In the genomic region with DNA sequence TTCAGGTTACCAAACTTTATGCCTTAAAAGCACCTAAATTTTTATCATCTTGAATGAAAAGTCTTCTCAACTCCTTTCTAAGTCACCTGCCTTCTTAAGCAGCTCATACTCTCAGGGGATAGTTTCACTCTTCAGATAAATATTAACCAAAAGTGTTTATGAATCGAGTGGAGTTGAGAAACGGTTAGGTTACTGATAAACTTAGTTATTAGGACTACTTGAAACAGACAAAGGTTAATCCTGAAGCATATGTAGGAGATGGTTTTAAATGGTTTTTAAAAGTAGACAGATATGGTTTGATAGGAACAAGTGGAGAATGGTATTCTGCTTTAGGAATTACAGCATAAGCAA, we compare ENCODE assay signal across 16 cellular contexts. TPM values are rescaled to one million over a fixed set of nuclear protein-coding genes. Genes with fewer than 3 reads are reported as not detected.
DNase-seq lines count a peak whose midpoint lies in the region; ATAC-seq and FAIRE-seq lines count a peak whose summit lies in the region.
"Had no signal": no experiment of that assay in that cellular context is flagged by ENCODE, and none has a peak within 500 bp of the region (broad histone marks: within the 10 kb centered on the region; RNA-seq: fewer than 3 reads in every experiment).

No MANE protein-coding gene starts in this region.

- ATAC-seq in GM18511 (IDR thresholded peaks at IDR 0.05; ENCODE audit: unreplicated experiment) (peak; percentile 85), GM21390 (IDR thresholded peaks at IDR 0.05; ENCODE audit: unreplicated experiment) (peak; percentile 59), HG03025 (IDR thresholded peaks at IDR 0.05; ENCODE audit: low FRiP score, unreplicated experiment) (peak; percentile 69)
- ATAC-seq: activated CD8-positive, alpha-beta T cell treated with anti-CD3 and anti-CD28 coated beads, Interleukin-2, amount 10 ng/mL, durations not matched to agents 7 days and 5 days had no signal

- H3K27ac Mint-ChIP-seq in activated CD4-positive, alpha-beta memory T cell treated with anti-CD3 and anti-CD28 coated beads for 36 hours: no peak overlapping the region
- H3K27ac Mint-ChIP-seq: activated naive CD4-positive, alpha-beta T cell treated with anti-CD3 and anti-CD28 coated beads, Interleukin-2, amount 10 ng/mL, durations not matched to agents 7 days and 5 days had no signal

- POLR2A ChIA-PET in activated CD4-positive, alpha-beta memory T cell treated with anti-CD3 and anti-CD28 coated beads for 36 hours (lab: Charles Lee): no interaction called here

- peak; percentile 75 for FAIRE-seq in RCC 7860 (lab: Jason Lieb, UNC)

- H3K4me3 Mint-ChIP-seq in activated CD4-positive, alpha-beta memory T cell treated with anti-CD3 and anti-CD28 coated beads for 36 hours: no peak overlapping the region
- H3K4me3 Mint-ChIP-seq: activated CD8-positive, alpha-beta T cell treated with anti-CD3 and anti-CD28 coated beads, Interleukin-2, amount 10 ng/mL, durations not matched to agents 7 days and 5 days; activated naive CD4-positive, alpha-beta T cell treated with anti-CD3 and anti-CD28 coated beads, Interleukin-2, amount 10 ng/mL, durations not matched to agents 7 days and 5 days; central memory CD8-positive, alpha-beta T cell had no signal

- no peaks in the 10 kb centered on the region for H3K4me1 Mint-ChIP-seq in activated CD4-positive, alpha-beta memory T cell treated with anti-CD3 and anti-CD28 coated beads for 36 hours (ENCODE audit: low read depth)
- H3K4me1 Mint-ChIP-seq: activated naive CD4-positive, alpha-beta T cell treated with anti-CD3 and anti-CD28 coated beads, Interleukin-2, amount 10 ng/mL, durations not matched to agents 7 days and 5 days; central memory CD8-positive, alpha-beta T cell had no signal

- peaks cover 4% of the 10 kb centered on the region for H3K36me3 Mint-ChIP-seq in activated CD4-positive, alpha-beta memory T cell treated with anti-CD3 and anti-CD28 coated beads for 36 hours
- H3K36me3 Mint-ChIP-seq: activated naive CD4-positive, alpha-beta T cell treated with anti-CD3 and anti-CD28 coated beads, Interleukin-2, amount 10 ng/mL, durations not matched to agents 7 days and 5 days had no signal

- H3K27me3 Mint-ChIP-seq in activated CD4-positive, alpha-beta memory T cell treated with anti-CD3 and anti-CD28 coated beads for 36 hours: no peaks in the 10 kb centered on the region
- H3K27me3 Mint-ChIP-seq: activated naive CD4-positive, alpha-beta T cell treated with anti-CD3 and anti-CD28 coated beads, Interleukin-2, amount 10 ng/mL, durations not matched to agents 7 days and 5 days had no signal

- H3K9me3 Mint-ChIP-seq in activated CD4-positive, alpha-beta memory T cell treated with anti-CD3 and anti-CD28 coated beads for 36 hours: no peaks in the 10 kb centered on the region
- H3K9me3 Mint-ChIP-seq: activated naive CD4-positive, alpha-beta T cell treated with anti-CD3 and anti-CD28 coated beads, Interleukin-2, amount 10 ng/mL, durations not matched to agents 7 days and 5 days; central memory CD8-positive, alpha-beta T cell had no signal

- peak; percentile 8 for DNase-seq in RCC 7860 (ENCODE audit: low spot score)
- DNase-seq in NCI-H1092 treated with DMSO at 0.1 percent for 48 hours (lab: John Stamatoyannopoulos, UW): no peak
- DNase-seq in activated CD4-positive, alpha-beta memory T cell treated with anti-CD3 and anti-CD28 coated beads for 36 hours: no peak
- no peak for DNase-seq in central memory CD4-positive, alpha-beta T cell
- DNase-seq in NCI-H2171 treated with DMSO at 0.1 percent for 48 hours (lab: John Stamatoyannopoulos, UW): no peak
- DNase-seq: activated CD8-positive, alpha-beta T cell treated with anti-CD3 and anti-CD28 coated beads, Interleukin-2, amount 10 ng/mL, durations not matched to agents 7 days and 5 days; activated naive CD4-positive, alpha-beta T cell treated with anti-CD3 and anti-CD28 coated beads, Interleukin-2, amount 10 ng/mL, durations not matched to agents 7 days and 5 days; erythroblast; NCI-H510A treated with DMSO at 0.1 percent for 48 hours; stimulated activated naive CD4-positive, alpha-beta T cell had no signal

- intact Hi-C loops in activated CD4-positive, alpha-beta memory T cell treated with anti-CD3 and anti-CD28 coated beads for 36 hours (cut with micrococcal nuclease): no loop called here

- CTCF ChIA-PET in activated CD4-positive, alpha-beta memory T cell treated with anti-CD3 and anti-CD28 coated beads for 36 hours (lab: Charles Lee): no interaction called here

RNA-seq across cellular contexts. Expression of gene CLDN22, which starts 32.8 kb away (rescaled TPM):
- not detected for total RNA-seq in activated CD4-positive, alpha-beta memory T cell treated with anti-CD3 and anti-CD28 coated beads for 36 hours
- total RNA-seq: activated CD8-positive, alpha-beta T cell treated with anti-CD3 and anti-CD28 coated beads, Interleukin-2, amount 10 ng/mL, durations not matched to agents 7 days and 5 days; RPMI7951; T-helper 2 cell treated with Interferon-gamma antibody and Interleukin-4, amounts not matched to agents 100 ng/mL and 5 ng/mL, for 36 hours had no signal

RNA-seq across cellular contexts. Expression of gene CLDN24, which starts 34.9 kb away (rescaled TPM):
- total RNA-seq in activated CD4-positive, alpha-beta memory T cell treated with anti-CD3 and anti-CD28 coated beads for 36 hours: not detected
- total RNA-seq: activated CD8-positive, alpha-beta T cell treated with anti-CD3 and anti-CD28 coated beads, Interleukin-2, amount 10 ng/mL, durations not matched to agents 7 days and 5 days; RPMI7951; T-helper 2 cell treated with Interferon-gamma antibody and Interleukin-4, amounts not matched to agents 100 ng/mL and 5 ng/mL, for 36 hours had no signal
